In the genomic region with DNA sequence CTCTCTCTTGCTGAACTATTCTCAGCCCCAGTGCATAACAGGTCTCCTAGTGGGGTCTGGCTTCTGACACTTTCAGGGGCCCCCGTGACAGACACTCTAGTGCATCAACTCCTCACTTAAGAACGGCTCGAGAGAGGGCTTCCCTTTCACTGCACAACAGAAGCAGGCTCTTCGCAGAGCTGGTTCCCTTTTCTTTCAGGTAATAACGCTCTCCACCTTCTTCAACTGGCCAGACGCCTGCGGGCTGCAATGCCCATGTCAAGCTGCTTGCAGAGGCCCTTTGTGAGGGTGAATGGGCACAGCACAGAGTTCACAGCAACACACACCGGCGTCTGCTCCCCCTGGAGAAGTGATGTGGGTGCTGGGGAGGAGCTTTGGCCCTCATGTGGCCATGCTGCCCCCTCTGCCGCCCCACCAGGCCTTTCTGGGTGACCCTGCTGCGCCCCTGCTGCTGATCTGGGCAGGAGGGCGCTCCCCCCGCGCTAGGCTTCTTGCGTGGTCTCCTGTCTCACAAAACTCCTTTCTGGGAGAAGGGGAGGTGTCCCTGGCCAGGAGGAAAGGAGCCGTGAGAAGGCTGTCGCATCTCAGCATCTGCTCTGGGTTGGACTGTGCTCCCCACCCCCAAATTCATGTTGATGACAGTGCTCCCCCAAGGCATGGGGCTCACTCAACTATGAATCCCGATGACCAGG, we compare ENCODE assay signal across 23 cellular contexts. TPM values are rescaled to one million over a fixed set of nuclear protein-coding genes. Genes with fewer than 3 reads are reported as not detected.
DNase-seq lines count a peak whose midpoint lies in the region; ATAC-seq, FAIRE-seq and TF ChIP-seq lines count a peak whose summit lies in the region.
"Had no signal": no experiment of that assay in that cellular context is flagged by ENCODE, and none has a peak within 500 bp of the region (broad histone marks: within the 10 kb centered on the region; RNA-seq: fewer than 3 reads in every experiment).

No MANE protein-coding gene starts in this region.

- no peaks in the 10 kb centered on the region for H3K9me3 ChIP-seq in H1 (ENCODE audit: insufficient read depth in 2 of 2, low read depth in 1 of 2, low read length in 1 of 2)
- H3K9me3 ChIP-seq in suprapubic skin: no peaks in the 10 kb centered on the region
- H3K9me3 ChIP-seq in BE2C: no peaks in the 10 kb centered on the region
- H3K9me3 ChIP-seq: neutrophil had no signal

- no peak overlapping the region for H3K23ac ChIP-seq in H1 (ENCODE audit: insufficient read length)

- 91% methylated on average over 17 of the region's 18 CpGs; no CpG with 5 or more reads in 1 of the 2 experiments for WGBS in H1 (ENCODE audit: extremely low coverage in 1 of 2, insufficient coverage in 1 of 2, insufficient read length in 1 of 2, insufficient replicate concordance in 2 of 2, low coverage in 1 of 2, low lambda C conversion rate in 2 of 2, missing lambda C conversion rate in 1 of 2), 2 experiments
- WGBS in suprapubic skin: 93% methylated on average over 13 of the region's 18 CpGs

- H3K27me3 ChIP-seq in H1 (replicated peaks in 1 of 4; ENCODE audit: control insufficient read depth in 3 of 4, extremely low read depth in 1 of 4, insufficient read depth in 3 of 4, low read length in 3 of 4) (no peaks in the 10 kb centered on the region), suprapubic skin (no peaks in the 10 kb centered on the region), BE2C (no peaks in the 10 kb centered on the region)
- H3K27me3 ChIP-seq: neutrophil had no signal

- FAIRE-seq in H1 (lab: Jason Lieb, UNC): no peak
- FAIRE-seq: endothelial cell of umbilical vein, kidney, urothelium cell line had no signal

- H2BK12ac ChIP-seq in H1 (ENCODE audit: low read depth, low read length): no peak overlapping the region

- TF ChIP-seq RAD21 in H1 (IDR thresholded peaks at IDR 0.05 in 1 of 2, conservative IDR thresholded peaks at IDR 0.05 in 1 of 2; ENCODE audit: low read depth in 2 of 2, low read length in 2 of 2): no peak

- no peak overlapping the region for H3K27ac ChIP-seq in H1 (ENCODE audit: low read depth, low read length)
- H3K27ac ChIP-seq in suprapubic skin: no peak overlapping the region
- H3K27ac ChIP-seq: coronary artery, neutrophil had no signal

- H2BK15ac ChIP-seq in H1 (ENCODE audit: low read length): no peak overlapping the region

- 0 out of 2 replicates have a peak overlapping the region, but pooled peaks have one; percentile 48 for H2AK5ac ChIP-seq in H1 (ENCODE audit: low read depth, low read length)

- no peak overlapping the region for H4K91ac ChIP-seq in H1 (replicated peaks; ENCODE audit: insufficient read length, low read length)

- POLR2A ChIA-PET in H1 (lab: Charles Lee; ENCODE audit: partially characterized antibody): interaction anchor here (1.4 kb wide), 1 partner anchor 12 kb away, joined by 3 read pairs; no protein-coding TSS in a partner anchor

- no peak overlapping the region for H2BK20ac ChIP-seq in H1 (ENCODE audit: low read length)

- no peaks in the 10 kb centered on the region for H3K9me3 Mint-ChIP-seq in activated T-cell treated with anti-CD3 and anti-CD28 coated beads, Interleukin-2, amount 50 U/mL, for 72 hours
- no peaks in the 10 kb centered on the region for H3K9me3 Mint-ChIP-seq in IgD-negative memory B cell
- H3K9me3 Mint-ChIP-seq: memory B cell; stimulated activated naive CD8-positive, alpha-beta T cell treated with anti-CD3 and anti-CD28 coated beads, Interleukin-15, amount 100 ng/mL, for 72 hours had no signal

- no peak overlapping the region for H2BK120ac ChIP-seq in H1 (replicated peaks; ENCODE audit: low read depth, low read length)

- TF ChIP-seq POLR2A in H1 (IDR thresholded peaks at IDR 0.05; ENCODE audit: control extremely low read depth in 1 of 2, low read depth in 2 of 2, low read length in 2 of 2): no peak
- no peak for TF ChIP-seq POLR2A in suprapubic skin (IDR thresholded peaks at IDR 0.05)

- no peak overlapping the region for H4K5ac ChIP-seq in H1 (ENCODE audit: insufficient read length, low read depth, low read length)

- H3K56ac ChIP-seq in H1 (replicated peaks; ENCODE audit: insufficient read length, low read depth, low read length): no peak overlapping the region

- no peak overlapping the region for H4K8ac ChIP-seq in H1 (ENCODE audit: extremely low read depth, insufficient read depth, low read length)

- H3K14ac ChIP-seq in H1 (ENCODE audit: insufficient read length): no peak overlapping the region

- no peak overlapping the region; the same call in 1 of the 2 replicates for H2BK5ac ChIP-seq in H1 (ENCODE audit: low read depth, low read length)

- peaks cover 70% of the 10 kb centered on the region for H3K4me1 Mint-ChIP-seq in activated T-cell treated with anti-CD3 and anti-CD28 coated beads, Interleukin-2, amount 50 U/mL, for 72 hours (ENCODE audit: low read depth)
- peaks cover 29 to 39% (median 32%) of the 10 kb centered on the region in 3 donors for H3K4me1 Mint-ChIP-seq in IgD-negative memory B cell

- peaks cover 8 to 9% of the 10 kb centered on the region in 2 experiments for H4K20me1 ChIP-seq in H1 (replicated peaks in 1 of 2; ENCODE audit: control insufficient read depth in 1 of 2, insufficient read depth in 2 of 2, low read length in 2 of 2)

- H3K4me2 ChIP-seq in H1 (ENCODE audit: insufficient read depth in 1 of 2, low read depth in 2 of 2, low read length in 2 of 2): no peak overlapping the region; a peak in 1 of 4 replicates

- H2AFZ ChIP-seq in H1 (ENCODE audit: low read length): no peak overlapping the region

- no peak overlapping the region for H3K4me3 ChIP-seq in H1 (ENCODE audit: extremely low read depth in 1 of 4, insufficient read depth in 2 of 4, low read depth in 3 of 4, low read length in 4 of 4)
- H3K4me3 ChIP-seq in suprapubic skin: no peak overlapping the region
- H3K4me3 ChIP-seq in BE2C (ENCODE audit: low read depth, low read length): no peak overlapping the region
- H3K4me3 ChIP-seq: coronary artery had no signal

- TF ChIP-seq CTCF in H1 (IDR thresholded peaks at IDR 0.05; ENCODE audit: control extremely low read depth in 1 of 3, insufficient read depth in 1 of 3, low read depth in 1 of 3, low read length in 3 of 3) (no peak), suprapubic skin (IDR thresholded peaks at IDR 0.05) (no peak), BE2C (IDR thresholded peaks at IDR 0.05; ENCODE audit: low read depth, low read length) (no peak)

- H3K18ac ChIP-seq in H1 (ENCODE audit: extremely low read depth, low read length): no peak overlapping the region

- ATAC-seq in activated T-cell treated with anti-CD3 and anti-CD28 coated beads, Interleukin-2, amount 50 U/mL, for 72 hours (replicated peaks in 1 of 2): no peak
- ATAC-seq: stimulated activated naive CD8-positive, alpha-beta T cell treated with anti-CD3 and anti-CD28 coated beads, Interleukin-15, amount 100 ng/mL, for 72 hours had no signal

- CTCF ChIA-PET in H1 (lab: Charles Lee; ENCODE audit: partially characterized antibody): interaction anchor here (0.9 kb wide), 1 partner anchor 95 kb away, joined by 4 read pairs; no protein-coding TSS in a partner anchor

- H3K79me1 ChIP-seq in H1 (ENCODE audit: low read depth, low read length): peaks cover 10% of the 10 kb centered on the region; the same call in 1 of the 2 replicates

- peak overlapping the region; percentile 22 for H3K27ac Mint-ChIP-seq in activated T-cell treated with anti-CD3 and anti-CD28 coated beads, Interleukin-2, amount 50 U/mL, for 72 hours
- H3K27ac Mint-ChIP-seq in IgD-negative memory B cell: peak overlapping the region in 2 of 3 donors; percentile 28 to 74
- H3K27ac Mint-ChIP-seq: memory B cell; stimulated activated naive CD8-positive, alpha-beta T cell treated with anti-CD3 and anti-CD28 coated beads, Interleukin-15, amount 100 ng/mL, for 72 hours had no signal

- H3K79me2 ChIP-seq in H1 (ENCODE audit: control insufficient read depth in 1 of 2, insufficient read depth in 2 of 2, low read length in 2 of 2): peaks cover 0 to 33% of the 10 kb centered on the region in 2 experiments; a peak in 2 of 4 replicates

- H3K27me3 Mint-ChIP-seq in activated T-cell treated with anti-CD3 and anti-CD28 coated beads, Interleukin-2, amount 50 U/mL, for 72 hours (ENCODE audit: low read depth): no peaks in the 10 kb centered on the region
- no peaks in the 10 kb centered on the region for H3K27me3 Mint-ChIP-seq in IgD-negative memory B cell
- H3K27me3 Mint-ChIP-seq: memory B cell; stimulated activated naive CD8-positive, alpha-beta T cell treated with anti-CD3 and anti-CD28 coated beads, Interleukin-15, amount 100 ng/mL, for 72 hours had no signal

- no peak for DNase-seq in activated T-cell treated with anti-CD3 and anti-CD28 coated beads, Interleukin-2, amount 50 U/mL, for 72 hours
- DNase-seq in activated T-cell treated with anti-CD3 and anti-CD28 coated beads, Interleukin-2, amount 50 U/mL, for 1 hour: no peak
- DNase-seq in H1 (ENCODE audit: low read depth in 1 of 2, low spot score in 2 of 2): no peak
- DNase-seq in suprapubic skin (ENCODE audit: low spot score in 2 of 2): peak; percentile 50 to 71
- no peak for DNase-seq in BE2C
- no peak for DNase-seq in HuH-7 (ENCODE audit: low spot score)
- no peak for DNase-seq in COLO829 (ENCODE audit: low spot score)
- DNase-seq: activated CD4-positive, CD25-positive, alpha-beta regulatory T cell treated with anti-CD3 and anti-CD28 coated beads, Interleukin-2, amount 50 U/mL, for 72 hours; anterior cingulate cortex; hippocampal formation; kidney; NCI-H2081 treated with DMSO at 0.1 percent for 48 hours; NCI-H510A treated with DMSO at 0.1 percent for 48 hours; retina; SHP77 treated with DMSO at 0.1 percent for 48 hours; stimulated activated naive CD8-positive, alpha-beta T cell treated with anti-CD3 and anti-CD28 coated beads, Interleukin-15, amount 100 ng/mL, for 72 hours; T-helper 9 cell had no signal

- H3K4ac ChIP-seq in H1 (replicated peaks; ENCODE audit: insufficient read length, low read depth, low read length): no peak overlapping the region

- H3K36me3 ChIP-seq in H1 (ENCODE audit: control insufficient read depth in 2 of 4, insufficient read depth in 4 of 4, low read length in 3 of 4): peaks cover 14 to 23% (median 16%) of the 10 kb centered on the region in 4 experiments
- H3K36me3 ChIP-seq in suprapubic skin: peaks cover 24% of the 10 kb centered on the region
- peaks cover 16% of the 10 kb centered on the region for H3K36me3 ChIP-seq in BE2C

- H3K4me3 Mint-ChIP-seq in activated T-cell treated with anti-CD3 and anti-CD28 coated beads, Interleukin-2, amount 50 U/mL, for 72 hours: peak overlapping the region in 1 of 2 donors; percentile 94
- peak overlapping the region in 2 of 4 donors; percentile 32 to 99 for H3K4me3 Mint-ChIP-seq in IgD-negative memory B cell

- TF ChIP-seq EP300 in H1 (IDR thresholded peaks at IDR 0.05; ENCODE audit: borderline replicate concordance in 1 of 2, low read depth in 2 of 2, low read length in 2 of 2): no peak
- no peak for TF ChIP-seq EP300 in suprapubic skin (IDR thresholded peaks at IDR 0.05)

- peaks cover 0 to 7% (median 5%) of the 10 kb centered on the region in 4 experiments; a peak in 6 of 7 replicates for H3K4me1 ChIP-seq in H1 (replicated peaks in 1 of 4; ENCODE audit: control insufficient read depth in 3 of 4, insufficient read depth in 4 of 4, low read length in 3 of 4)
- peaks cover 29% of the 10 kb centered on the region for H3K4me1 ChIP-seq in suprapubic skin
- H3K4me1 ChIP-seq in BE2C: no peaks in the 10 kb centered on the region; the same call in 1 of the 2 replicates

- H3K23me2 ChIP-seq in H1 (ENCODE audit: low read depth, low read length): peaks cover 17% of the 10 kb centered on the region

- H3K9ac ChIP-seq in H1 (replicated peaks in 1 of 4; ENCODE audit: extremely low read depth in 1 of 4, low read depth in 3 of 4, low read length in 3 of 4): no peak overlapping the region

- peaks cover 5 to 6% of the 10 kb centered on the region in 2 donors for H3K36me3 Mint-ChIP-seq in activated T-cell treated with anti-CD3 and anti-CD28 coated beads, Interleukin-2, amount 50 U/mL, for 72 hours (ENCODE audit: insufficient read depth in 2 of 2)
- H3K36me3 Mint-ChIP-seq in IgD-negative memory B cell: peaks cover 2% of the 10 kb centered on the region

RNA-seq across cellular contexts. Expression of a gene that starts 2.4 kb away (rescaled TPM):
- 10 to 100 TPM; 48.1 to 52.2 TPM for total RNA-seq in activated T-cell treated with anti-CD3 and anti-CD28 coated beads, Interleukin-2, amount 50 U/mL, for 72 hours
- polyA plus RNA-seq in IgD-negative memory B cell (66.9 TPM), H1 (2011; rRNA removed) (81.5 and 85.5 TPM in 2 replicates)
- 56.3 and 66.3 TPM in 2 replicates for total RNA-seq in H1 (2021; fragmentation: NEBNext Ultra II Directional; extraction: Animal tissue kit (Norgen Biotek cat#: 25700))
- 67.1 TPM for polyA plus RNA-seq in H1 (2011; cell fraction: cytosol; rRNA removed)
- polyA plus RNA-seq in H1 (2011; cell fraction: nucleus; rRNA removed): 71.6 TPM
- 75.9 to 89.0 TPM (median 80.9 TPM) in 4 replicates for polyA plus RNA-seq in H1 (2012, experiment 1 of 2)
- polyA plus RNA-seq in H1 (2012, experiment 2 of 2): 102 TPM
- 87.9 TPM for polyA plus RNA-seq in H1 (2013, experiment 1 of 2)
- 91.7 TPM for polyA plus RNA-seq in H1 (2013, experiment 2 of 2)
- polyA minus RNA-seq in H1 (2011; rRNA and poly(A)+ RNA removed): 31.6 and 38.0 TPM in 2 replicates
- polyA minus RNA-seq in H1 (2011; cell fraction: cytosol; rRNA and poly(A)+ RNA removed): 32.5 TPM
- 22.6 TPM for polyA minus RNA-seq in H1 (2011; cell fraction: nucleus; rRNA and poly(A)+ RNA removed)
- total RNA-seq in suprapubic skin: 10 to 100 TPM; 13.7 to 62.5 (median 41.2) TPM
- polyA plus RNA-seq in BE2C (2012; ENCODE audit: insufficient read depth, insufficient read length, low read depth): 180 TPM

RNA-seq across cellular contexts. Expression of a gene that starts 4.0 kb away (rescaled TPM):
- 10 to 100 TPM; 21.9 to 22.3 TPM for total RNA-seq in activated T-cell treated with anti-CD3 and anti-CD28 coated beads, Interleukin-2, amount 50 U/mL, for 72 hours
- 66.5 TPM for polyA plus RNA-seq in IgD-negative memory B cell
- 72.7 and 77.1 TPM in 2 replicates for total RNA-seq in H1 (2021; fragmentation: NEBNext Ultra II Directional; extraction: Animal tissue kit (Norgen Biotek cat#: 25700))
- polyA plus RNA-seq in H1 (2011; rRNA removed): 191 and 302 TPM in 2 replicates
- 224 TPM for polyA plus RNA-seq in H1 (2011; cell fraction: cytosol; rRNA removed)
- polyA plus RNA-seq in H1 (2011; cell fraction: nucleus; rRNA removed): 78.2 TPM
- 190 to 231 TPM (median 207 TPM) in 4 replicates for polyA plus RNA-seq in H1 (2012, experiment 1 of 2)
- 78.3 TPM for polyA plus RNA-seq in H1 (2012, experiment 2 of 2)
- 141 TPM for polyA plus RNA-seq in H1 (2013, experiment 1 of 2)
- 146 TPM for polyA plus RNA-seq in H1 (2013, experiment 2 of 2)
- 9.3 and 11.6 TPM in 2 replicates for polyA minus RNA-seq in H1 (2011; rRNA and poly(A)+ RNA removed)
- 55.8 TPM for polyA minus RNA-seq in H1 (2011; cell fraction: cytosol; rRNA and poly(A)+ RNA removed)
- 31.5 TPM for polyA minus RNA-seq in H1 (2011; cell fraction: nucleus; rRNA and poly(A)+ RNA removed)
- 10 to 100 TPM; 38.9 to 64.5 (median 51.2) TPM for total RNA-seq in suprapubic skin
- polyA plus RNA-seq in BE2C (2012; ENCODE audit: insufficient read depth, insufficient read length, low read depth): 497 TPM

Comparison
In these comparisons a context has a peak if more than half of its experiments do, and no peak if none do; other contexts are left out.
1. DNase-seq: peak in suprapubic skin (2 of 2); none in activated T-cell treated with anti-CD3 and anti-CD28 coated beads, Interleukin-2, amount 50 U/mL, for 72 hours (0 of 2), activated T-cell treated with anti-CD3 and anti-CD28 coated beads, Interleukin-2, amount 50 U/mL, for 1 hour (single experiment), H1 (0 of 2), BE2C (single experiment), HuH-7 (single experiment) and COLO829 (single experiment).